Comparison of ENCODE assay signal across 23 cellular contexts in the genomic region with DNA sequence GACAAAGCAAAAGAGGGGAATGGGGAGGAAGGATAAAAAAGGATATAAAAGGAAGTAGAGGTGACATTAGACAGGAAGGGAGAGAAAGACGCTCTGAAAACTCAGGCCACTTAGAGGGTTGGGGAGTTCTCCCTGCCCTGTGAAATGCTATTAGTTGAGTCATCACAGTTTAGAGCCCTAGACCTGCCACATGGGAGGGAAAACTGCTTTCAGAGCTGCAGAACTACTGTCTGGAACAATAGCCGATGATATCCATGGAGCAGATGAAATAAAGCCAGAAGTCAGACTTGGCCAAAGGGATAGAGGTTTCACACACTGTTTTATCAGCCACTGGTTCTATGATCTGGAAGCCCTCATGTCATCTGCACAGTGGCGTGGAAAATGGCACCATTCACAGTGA.
DNase-seq lines count a peak whose midpoint lies in the region; ATAC-seq and TF ChIP-seq lines count a peak whose summit lies in the region.
"Had no signal": no experiment of that assay in that cellular context is flagged by ENCODE, and none has a peak within 500 bp of the region (broad histone marks: within the 10 kb centered on the region; RNA-seq: fewer than 3 reads in every experiment).

No MANE protein-coding gene starts in this region.

- H3K4me1 ChIP-seq in SJCRH30, result peaks cover 21% of the 10 kb centered on the region

- H3K36me3 ChIP-seq in SJCRH30, result no peaks in the 10 kb centered on the region
- H3K36me3 ChIP-seq: esophagus squamous epithelium had no signal

- H3K27ac Mint-ChIP-seq in neural crest cell (ENCODE audit: unreplicated experiment), result peak overlapping the region; percentile 16
- H3K27ac Mint-ChIP-seq: activated naive CD8-positive, alpha-beta T cell treated with anti-CD3 and anti-CD28 coated beads for 36 hours; activated T-cell treated with anti-CD3 and anti-CD28 coated beads, Interleukin-2, amount 50 U/mL, for 72 hours; H9 had no signal

- no peak overlapping the region for H3K4me3 ChIP-seq in SJCRH30
- H3K4me3 ChIP-seq: esophagus squamous epithelium, hepatocyte, K562, mucosa of descending colon had no signal

- no peak for TF ChIP-seq CTCF in neural crest cell (conservative IDR thresholded peaks at IDR 0.05)

- H3K27me3 ChIP-seq in SJCRH30, result no peaks in the 10 kb centered on the region
- H3K27me3 ChIP-seq: hepatocyte had no signal

- peak overlapping the region; percentile 58 for H3K27ac ChIP-seq in SJCRH30
- H3K27ac ChIP-seq: esophagus squamous epithelium, hepatocyte, HL-60 had no signal

- H3K4me3 Mint-ChIP-seq in neural crest cell, result no peak overlapping the region
- H3K4me3 Mint-ChIP-seq: activated naive CD8-positive, alpha-beta T cell treated with anti-CD3 and anti-CD28 coated beads for 36 hours; activated T-cell treated with anti-CD3 and anti-CD28 coated beads, Interleukin-2, amount 50 U/mL, for 72 hours; H9 had no signal

- H3K4me1 Mint-ChIP-seq in neural crest cell, result peaks cover 18% of the 10 kb centered on the region
- H3K4me1 Mint-ChIP-seq: activated naive CD8-positive, alpha-beta T cell treated with anti-CD3 and anti-CD28 coated beads for 36 hours had no signal

- peak; percentile 67 for ATAC-seq in Right ventricle myocardium superior (ENCODE audit: poor library complexity)
- no peak for ATAC-seq in GM18867 (IDR thresholded peaks at IDR 0.05; ENCODE audit: unreplicated experiment)
- ATAC-seq: activated T-cell treated with anti-CD3 and anti-CD28 coated beads, Interleukin-2, amount 50 U/mL, for 72 hours; K562; mucosa of descending colon; Panc1 had no signal

- H3K9me3 ChIP-seq in SJCRH30 (replicated peaks), result no peaks in the 10 kb centered on the region
- H3K9me3 ChIP-seq: esophagus squamous epithelium, mucosa of descending colon had no signal

- peaks cover 3% of the 10 kb centered on the region for H3K36me3 Mint-ChIP-seq in neural crest cell (ENCODE audit: low read depth)
- H3K36me3 Mint-ChIP-seq: activated naive CD8-positive, alpha-beta T cell treated with anti-CD3 and anti-CD28 coated beads for 36 hours had no signal

- peak; percentile 72 for DNase-seq in Daoy (ENCODE audit: low read depth)
- DNase-seq in SJCRH30, result peak in 1 of 2 experiments; percentile 22
- DNase-seq in Right ventricle myocardium superior, result no peak
- no peak for DNase-seq in neural crest cell (ENCODE audit: low read depth, low spot score)
- no peak for DNase-seq in activated T-cell treated with anti-CD3 and anti-CD28 coated beads, Interleukin-2, amount 50 U/mL, for 48 hours
- no peak for DNase-seq in cerebellar cortex (ENCODE audit: low spot score)
- DNase-seq in cerebellum (ENCODE audit: low spot score), result no peak
- DNase-seq: activated CD4-positive, alpha-beta T cell treated with anti-CD3 and anti-CD28 coated beads, Interleukin-2, amount 50 U/mL, for 4 hours; activated naive CD8-positive, alpha-beta T cell treated with anti-CD3 and anti-CD28 coated beads for 36 hours; activated T-cell treated with anti-CD3 and anti-CD28 coated beads, Interleukin-2, amount 50 U/mL, for 72 hours; esophagus squamous epithelium; GF-D8; H9; kidney glomerular epithelial cell; mucosa of descending colon; NCI-H1105 treated with DMSO at 0.1 percent for 48 hours; NCI-H2171; NCI-H82 had no signal

- intact Hi-C loops in Right ventricle myocardium superior (cut with DNase I), result loop anchor here (10.0 kb wide), 3 partner anchors 154 to 534 kb away; partner anchors contain the start of gene NCAM1

- H3K27me3 Mint-ChIP-seq in neural crest cell (ENCODE audit: low read depth), result no peaks in the 10 kb centered on the region

- no peaks in the 10 kb centered on the region for H3K9me3 Mint-ChIP-seq in neural crest cell
- H3K9me3 Mint-ChIP-seq: activated naive CD8-positive, alpha-beta T cell treated with anti-CD3 and anti-CD28 coated beads for 36 hours; activated T-cell treated with anti-CD3 and anti-CD28 coated beads, Interleukin-2, amount 50 U/mL, for 72 hours; H9 had no signal
